Comparison of ENCODE assay signal across 8 cellular contexts in genomic region chr9:131289301-131290038, GRCh38. TPM values are rescaled to one million over a fixed set of nuclear protein-coding genes. Genes with fewer than 3 reads are reported as not detected.
DNase-seq lines count a peak whose midpoint lies in the region; ATAC-seq, FAIRE-seq and TF ChIP-seq lines count a peak whose summit lies in the region.

Gene PLPP7 (plus strand): TSS chr9:131289723. CDS start chr9:131289998, 275 bp downstream.

- H3K27me3 ChIP-seq in RWPE2 (ENCODE audit: insufficient read depth, poor library complexity, severe bottlenecking) (no peaks in the 10 kb centered on the region), neural cell (ENCODE audit: insufficient read depth, low read depth, low read length) (no peaks in the 10 kb centered on the region)

- H3K9me3 ChIP-seq in RWPE2 (ENCODE audit: severe bottlenecking): no peaks in the 10 kb centered on the region
- no peaks in the 10 kb centered on the region for H3K9me3 ChIP-seq in neural cell (ENCODE audit: low read length)

- no peak within 1 kb of the TSS for H2AFZ ChIP-seq in neural cell (ENCODE audit: low read depth, low read length)

- H3K36me3 ChIP-seq in RWPE2 (ENCODE audit: low read depth) (no peaks in the 10 kb centered on the region), neural cell (ENCODE audit: insufficient read depth, low read length) (no peaks in the 10 kb centered on the region)

- no peak within 1 kb of the TSS for H3K4me2 ChIP-seq in neural cell (ENCODE audit: low read length)

- H3F3A ChIP-seq in neural cell (ENCODE audit: insufficient read depth, low read length, poor library complexity, severe bottlenecking): no peaks in the 10 kb centered on the region

- peak within 1 kb of the TSS; percentile 33 for H3K9ac ChIP-seq in neural cell (ENCODE audit: low read length)

- no peaks in the 10 kb centered on the region for H3K4me1 ChIP-seq in RWPE2 (ENCODE audit: insufficient read depth, poor library complexity, severe bottlenecking)

- DNase-seq in RWPE2 (ENCODE audit: low spot score): no peak
- DNase-seq in fibroblast of the aortic adventitia (ENCODE audit: low read depth): peak; percentile 76
- DNase-seq in SKM-1 (lab: John Stamatoyannopoulos, UW; ENCODE audit: unreplicated experiment): no peak
- DNase-seq in GM19239 (ENCODE audit: insufficient read length, low spot score): no peak

- H4K20me1 ChIP-seq in neural cell (ENCODE audit: insufficient read depth): no peaks in the 10 kb centered on the region

- TF ChIP-seq CTCF in RWPE2 (IDR thresholded peaks at IDR 0.05; ENCODE audit: poor library complexity, severe bottlenecking) (no peak), fibroblast of the aortic adventitia (IDR thresholded peaks at IDR 0.05; ENCODE audit: insufficient read depth, low read length) (no peak), neural cell (IDR thresholded peaks at IDR 0.05; ENCODE audit: poor library complexity, severe bottlenecking) (no peak)

- no peak for TF ChIP-seq RAD21 in neural cell (conservative IDR thresholded peaks at IDR 0.05)

- H3K79me2 ChIP-seq in neural cell (replicated peaks; ENCODE audit: insufficient read depth, low read length): no peaks in the 10 kb centered on the region

- H3K27ac ChIP-seq in RWPE2 (ENCODE audit: poor library complexity, severe bottlenecking) (no peak within 1 kb of the TSS), neural cell (ENCODE audit: low read length) (no peak within 1 kb of the TSS)

- ATAC-seq in GM18868 (IDR thresholded peaks at IDR 0.05; ENCODE audit: unreplicated experiment): peak; percentile 40
- peak; percentile 84 for ATAC-seq in RWPE2 (ENCODE audit: low read depth)
- no peak for ATAC-seq in HG02981 (IDR thresholded peaks at IDR 0.05; ENCODE audit: unreplicated experiment)
- ATAC-seq in GM21367 (IDR thresholded peaks at IDR 0.05; ENCODE audit: unreplicated experiment): no peak

- no peak for FAIRE-seq in GM19239 (lab: Jason Lieb, UNC)

- no peak for TF ChIP-seq EP300 in neural cell (conservative IDR thresholded peaks at IDR 0.05; ENCODE audit: poor library complexity, severe bottlenecking)

- H3K9me2 ChIP-seq in neural cell (ENCODE audit: insufficient read depth, low read length): no peaks in the 10 kb centered on the region

- peak within 1 kb of the TSS; percentile 23 for H3K4me3 ChIP-seq in RWPE2 (ENCODE audit: severe bottlenecking)
- peak within 1 kb of the TSS; percentile 69 for H3K4me3 ChIP-seq in fibroblast of the aortic adventitia (ENCODE audit: low read depth, low read length)
- H3K4me3 ChIP-seq in neural cell (ENCODE audit: low read length): peak within 1 kb of the TSS; percentile 18

TF ChIP-seq in neural cell, 6 proteins besides CTCF, POLR2A, EP300 and RAD21:
- TF ChIP-seq MXI1 (conservative IDR thresholded peaks at IDR 0.05; ENCODE audit: poor library complexity, severe bottlenecking) (no peak), EZH2 (IDR thresholded peaks at IDR 0.05; ENCODE audit: borderline replicate concordance, insufficient read depth, low read length, poor library complexity, severe bottlenecking) (no peak), REST (IDR thresholded peaks at IDR 0.05; ENCODE audit: borderline replicate concordance) (no peak), TAF1 (IDR thresholded peaks at IDR 0.05; ENCODE audit: low read depth) (no peak), SMC3 (conservative IDR thresholded peaks at IDR 0.05; ENCODE audit: poor library complexity) (no peak), POLR2AphosphoS5 (IDR thresholded peaks at IDR 0.05) (no peak)

RNA-seq across cellular contexts. Expression of gene PLPP7, which starts in this region (rescaled TPM):
- total RNA-seq in fibroblast of the aortic adventitia (ENCODE audit: low replicate concordance): 5.6 and 9.8 TPM in 2 replicates
- polyA plus RNA-seq in neural cell: 0.87 and 1.6 TPM in 2 replicates
- polyA minus RNA-seq in neural cell: 1.2 and 1.9 TPM in 2 replicates

Comparison
In these comparisons a context has a peak if more than half of its experiments do, and no peak if none do; other contexts are left out.
1. ATAC-seq: peak in GM18868 (single experiment) and RWPE2 (single experiment); none in HG02981 (single experiment) and GM21367 (single experiment).
2. H3K4me3 ChIP-seq: peak in every context shown above with its lines; median percentile 69 in fibroblast of the aortic adventitia; 23 in RWPE2; 18 in neural cell.